In the genomic region with DNA sequence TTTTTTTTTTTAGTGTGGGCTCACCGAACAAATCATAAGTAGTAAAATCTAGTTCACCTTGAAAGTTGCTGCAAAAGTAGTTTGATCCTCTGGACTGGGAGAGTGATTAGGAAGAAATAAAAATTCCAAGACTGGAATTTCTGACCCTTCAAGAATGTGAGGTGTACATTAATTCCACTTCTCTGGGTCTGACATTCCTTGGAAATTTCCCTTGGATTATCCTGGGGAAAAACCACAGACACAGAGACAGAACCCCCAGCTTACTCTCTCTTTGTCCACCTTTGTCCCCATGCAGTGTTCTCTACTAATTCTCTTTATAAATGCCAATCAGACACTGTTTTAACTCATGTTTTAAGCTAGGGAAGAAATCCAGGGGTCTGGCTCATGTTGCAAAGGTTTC, we compare ENCODE assay signal across 19 cellular contexts.
"Had no signal": no experiment of that assay in that cellular context is flagged by ENCODE, and none has a peak within 500 bp of the region (broad histone marks: within the 10 kb centered on the region; RNA-seq: fewer than 3 reads in every experiment).

No MANE protein-coding gene starts in this region.

- H3K4me1 Mint-ChIP-seq: activated naive CD8-positive, alpha-beta T cell treated with anti-CD3 and anti-CD28 coated beads for 36 hours; natural killer cell had no signal

- ATAC-seq: body of pancreas; heart left ventricle; left ventricle myocardium superior; natural killer cell; stimulated activated naive CD8-positive, alpha-beta T cell treated with anti-CD3 and anti-CD28 coated beads, Interleukin-15, Interleukin-2, amounts not matched to agents 100 U/mL and 50 U/mL, for 24 hours had no signal

- H3K36me3 ChIP-seq: heart left ventricle, right atrium auricular region, tibial nerve had no signal

- H3K4me3 Mint-ChIP-seq: activated naive CD8-positive, alpha-beta T cell treated with anti-CD3 and anti-CD28 coated beads for 36 hours; natural killer cell had no signal

- DNase-seq: activated CD4-positive, alpha-beta T cell treated with anti-CD3 and anti-CD28 coated beads, Interleukin-2, amount 50 U/mL, for 4 hours; activated CD4-positive, CD25-positive, alpha-beta regulatory T cell treated with anti-CD3 and anti-CD28 coated beads, Interleukin-2, amount 50 U/mL, for 72 hours; activated naive CD8-positive, alpha-beta T cell treated with anti-CD3 and anti-CD28 coated beads for 36 hours; amniotic stem cell; body of pancreas; caudate nucleus; erythroblast; heart left ventricle; left ventricle myocardium superior; natural killer cell; stimulated activated CD4-positive, alpha-beta T cell treated with anti-CD3 and anti-CD28 coated beads, Interleukin-2, amount 100 ng/mL, for 24 hours; stimulated activated naive CD8-positive, alpha-beta T cell treated with anti-CD3 and anti-CD28 coated beads, Interleukin-15, Interleukin-2, amounts not matched to agents 100 U/mL and 50 U/mL, for 24 hours; T-helper 1 cell; T-helper 9 cell had no signal

- H3K27me3 ChIP-seq: body of pancreas, heart left ventricle, right atrium auricular region, tibial nerve had no signal

- H3K9me3 ChIP-seq: body of pancreas, heart left ventricle, right atrium auricular region, tibial nerve had no signal

- H3K9me3 Mint-ChIP-seq: activated naive CD8-positive, alpha-beta T cell treated with anti-CD3 and anti-CD28 coated beads for 36 hours; natural killer cell had no signal

- H3K27ac Mint-ChIP-seq: activated naive CD8-positive, alpha-beta T cell treated with anti-CD3 and anti-CD28 coated beads for 36 hours; natural killer cell had no signal

- H3K36me3 Mint-ChIP-seq: activated naive CD8-positive, alpha-beta T cell treated with anti-CD3 and anti-CD28 coated beads for 36 hours; natural killer cell had no signal

- H3K4me3 ChIP-seq: body of pancreas, heart left ventricle, right atrium auricular region, tibial nerve had no signal

- H3K4me1 ChIP-seq: body of pancreas, heart left ventricle, right atrium auricular region, tibial nerve had no signal

- H3K27ac ChIP-seq: body of pancreas, heart left ventricle, right atrium auricular region, tibial nerve had no signal

- FAIRE-seq: colon, frontal cortex, urothelium cell line had no signal
